8 cellular contexts compared by ENCODE assay signal in the genomic region with DNA sequence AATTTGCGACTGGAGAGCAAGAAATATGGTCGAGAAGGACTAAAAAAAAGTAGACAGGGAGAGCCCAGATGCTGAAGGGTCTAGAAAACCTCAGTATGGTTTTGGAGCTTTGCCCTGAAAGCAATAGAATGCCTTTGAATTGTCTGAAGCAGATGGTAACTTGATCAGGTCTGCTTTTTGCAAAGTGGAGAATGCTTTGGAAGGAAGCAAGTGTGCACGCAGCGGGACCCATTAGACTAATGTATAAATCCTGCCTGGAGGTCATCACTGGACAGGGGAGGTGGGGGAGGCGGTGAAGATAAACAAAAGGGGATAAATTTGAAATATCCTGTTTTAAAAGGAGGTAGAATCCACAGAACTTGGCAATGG. TPM values are rescaled to one million over a fixed set of nuclear protein-coding genes. Genes with fewer than 3 reads are reported as not detected.
DNase-seq lines count a peak whose midpoint lies in the region; ATAC-seq, FAIRE-seq and TF ChIP-seq lines count a peak whose summit lies in the region.

No MANE protein-coding gene starts in this region.

- FAIRE-seq in HepG2 (lab: Jason Lieb, UNC), result no peak

- H2AFZ ChIP-seq in MM.1S (ENCODE audit: low read length), result peak overlapping the region; percentile 82
- peak overlapping the region; percentile 61 for H2AFZ ChIP-seq in HepG2 (ENCODE audit: low read length)

- peaks cover 16% of the 10 kb centered on the region for H3F3A ChIP-seq in MM.1S (ENCODE audit: insufficient read depth, low read length)

- WGBS in HepG2 (ENCODE audit: low lambda C conversion rate), result 14% methylated on average over 5 of the region's 5 CpGs

- peak overlapping the region; percentile 72 for H3K9ac ChIP-seq in MM.1S (ENCODE audit: low read length)
- peak overlapping the region; percentile 74 for H3K9ac ChIP-seq in HepG2 (ENCODE audit: insufficient read depth, low read depth, low read length)

- H3K9me3 ChIP-seq in MM.1S (replicated peaks; ENCODE audit: insufficient read depth, low read length), result no peaks in the 10 kb centered on the region
- H3K9me3 ChIP-seq in ascending aorta, result no peaks in the 10 kb centered on the region
- H3K9me3 ChIP-seq in HepG2 (ENCODE audit: low read length), result no peaks in the 10 kb centered on the region

- no peak for TF ChIP-seq POLR2A in HepG2 (IDR thresholded peaks at IDR 0.05; ENCODE audit: insufficient read depth in 1 of 2, low read depth in 2 of 2, low read length in 2 of 2)

- TF ChIP-seq CTCF in MM.1S (IDR thresholded peaks at IDR 0.05; ENCODE audit: low read length), result no peak
- no peak for TF ChIP-seq CTCF in ascending aorta (IDR thresholded peaks at IDR 0.05)
- no peak for TF ChIP-seq CTCF in HepG2 (CRISPR knock-in tag; IDR thresholded peaks at IDR 0.05)
- no peak for TF ChIP-seq CTCF in type B pancreatic cell (conservative IDR thresholded peaks at IDR 0.05)

- H3K4me3 ChIP-seq in MM.1S (ENCODE audit: low read length), result peak overlapping the region; percentile 75
- peak overlapping the region; percentile 85 to 93 for H3K4me3 ChIP-seq in ascending aorta
- peak overlapping the region; percentile 29 to 69 (median 38) for H3K4me3 ChIP-seq in HepG2 (replicated peaks in 1 of 3; ENCODE audit: insufficient read depth in 1 of 3, low read depth in 2 of 3, low read length in 3 of 3)

- H4K20me1 ChIP-seq in MM.1S (ENCODE audit: insufficient read depth, low read length), result no peaks in the 10 kb centered on the region
- H4K20me1 ChIP-seq in HepG2 (ENCODE audit: insufficient read depth, low read length), result no peaks in the 10 kb centered on the region

- intact Hi-C loops in ascending aorta (cut with DNase I), result loop anchor here (1.0 to 5.0 kb wide), 5 partner anchors 13 to 53 kb away; a partner anchor contains a TSS
- intact Hi-C loops in HepG2 (cut with micrococcal nuclease; ENCODE audit: unreplicated experiment), result loop anchor here (2.0 kb wide), 1 partner anchor 20 kb away; a partner anchor contains a TSS

- in situ Hi-C loops in HepG2 (cut with HindIII; ENCODE audit: extremely low pct_ligation_motif_present, low pct_unique_long_range_greater_than_20kb), result no loop called here

- H3K27ac ChIP-seq in MM.1S (ENCODE audit: low read length), result peak overlapping the region; percentile 12; the same call in 1 of the 2 replicates
- peak overlapping the region; percentile 54 to 74 for H3K27ac ChIP-seq in ascending aorta
- peak overlapping the region; percentile 55 for H3K27ac ChIP-seq in HepG2 (ENCODE audit: extremely low read length, insufficient read depth, low read length)

- no peak for TF ChIP-seq RAD21 in HepG2 (CRISPR knock-in tag; IDR thresholded peaks at IDR 0.05)

- peak overlapping the region; percentile 93 for H3K4me3 Mint-ChIP-seq in type B pancreatic cell

- no peaks in the 10 kb centered on the region for H3K9me2 ChIP-seq in MM.1S (replicated peaks; ENCODE audit: insufficient read depth, low read length)

- TSS peak; percentile 95 for BruUV-seq in HepG2 (replicated peaks; lab: Mats Ljungman, UMichigan)

- DNase-seq in DMS 273 treated with DMSO at 0.1 percent for 48 hours (lab: John Stamatoyannopoulos, UW) (peak; percentile 65), MM.1S (no peak), ascending aorta (ENCODE audit: low spot score in 2 of 2) (no peak), HepG2 (ENCODE audit: low spot score) (no peak), type B pancreatic cell (ENCODE audit: extremely low spot score, unreplicated experiment) (no peak), NCI-H226 (no peak), epidermal melanocyte (ENCODE audit: insufficient read length, low spot score) (no peak), NOMO-1 treated with DMSO at 0.1 percent for 48 hours (lab: John Stamatoyannopoulos, UW; ENCODE audit: unreplicated experiment) (no peak)

- ATAC-seq in HepG2, result peak; percentile 11; the same call in 2 of the 3 replicates

- TF ChIP-seq EP300 in HepG2 (IDR thresholded peaks at IDR 0.05; ENCODE audit: low read depth in 2 of 2, low read length in 2 of 2), result no peak
- no peak for TF ChIP-seq EP300 in HepG2 (CRISPR knock-in tag; IDR thresholded peaks at IDR 0.05; ENCODE audit: borderline replicate concordance)

- no peaks in the 10 kb centered on the region for H3K27me3 ChIP-seq in MM.1S (replicated peaks; ENCODE audit: insufficient read depth, low read length)
- no peaks in the 10 kb centered on the region for H3K27me3 ChIP-seq in ascending aorta
- no peaks in the 10 kb centered on the region; a peak in 1 of 5 replicates for H3K27me3 ChIP-seq in HepG2 (ENCODE audit: control insufficient read depth in 1 of 2, insufficient read depth in 2 of 2, low read length in 2 of 2)

- H3K36me3 ChIP-seq in MM.1S (replicated peaks; ENCODE audit: insufficient read depth, low read length), result peaks cover 5% of the 10 kb centered on the region; the same call in 1 of the 2 replicates
- H3K36me3 ChIP-seq in ascending aorta, result peaks cover 7 to 13% of the 10 kb centered on the region in 2 donors
- peaks cover 4 to 6% of the 10 kb centered on the region in 2 experiments; a peak in 3 of 5 replicates for H3K36me3 ChIP-seq in HepG2 (replicated peaks in 1 of 2; ENCODE audit: control insufficient read depth in 1 of 2, insufficient read depth in 2 of 2, low read length in 2 of 2)

- CTCF ChIA-PET in HepG2 (lab: Yijun Ruan, JAX; ENCODE audit: low intra/inter-chr PET ratio, low total read pairs), result no interaction called here

- H3K4me1 Mint-ChIP-seq in type B pancreatic cell (ENCODE audit: unreplicated experiment), result peaks cover 18% of the 10 kb centered on the region

- H3K27ac Mint-ChIP-seq in type B pancreatic cell, result peak overlapping the region; percentile 89

- POLR2A ChIA-PET in HepG2 (lab: Yijun Ruan, JAX), result interaction anchor here (1.2 to 3.3 kb wide), 10 partner anchors 11 to 102 kb away, joined by 3 to 75 read pairs (median 12); a partner anchor contains a TSS

- H3K36me3 Mint-ChIP-seq in type B pancreatic cell, result peaks cover 4% of the 10 kb centered on the region

- H3K4me2 ChIP-seq in MM.1S (ENCODE audit: low read depth, low read length), result peak overlapping the region; percentile 96
- peak overlapping the region; percentile 83 for H3K4me2 ChIP-seq in HepG2 (ENCODE audit: low read depth, low read length)

- H3K4me1 ChIP-seq in MM.1S (ENCODE audit: low read length) (peaks cover 11% of the 10 kb centered on the region; the same call in 1 of the 2 replicates), ascending aorta (peaks cover 6 to 13% of the 10 kb centered on the region in 2 donors), HepG2 (ENCODE audit: insufficient read depth, low read length) (peaks cover 30% of the 10 kb centered on the region)

- peaks cover 34% of the 10 kb centered on the region for H3K79me2 ChIP-seq in MM.1S (ENCODE audit: low read length)
- H3K79me2 ChIP-seq in HepG2 (ENCODE audit: insufficient read depth, low read length), result peaks cover 17% of the 10 kb centered on the region

- H3K9me3 Mint-ChIP-seq in type B pancreatic cell, result no peaks in the 10 kb centered on the region

- H3K27me3 Mint-ChIP-seq in type B pancreatic cell, result no peaks in the 10 kb centered on the region

RNA-seq across cellular contexts. Expression of a gene that starts 0.8 kb away (rescaled TPM):
- total RNA-seq in ascending aorta (36.5 TPM), HepG2 (2016; rRNA removed; fragmentation: Illumina TruSeq; extraction: Trizol) (13.3 and 15.1 TPM in 2 replicates), type B pancreatic cell (ENCODE audit: low replicate concordance) (31.6 and 33.0 TPM in 2 replicates)
- total RNA-seq in HepG2 (2016; cell fraction: cytosol; rRNA removed; fragmentation: Illumina TruSeq; extraction: Trizol; ENCODE audit: low read depth), result 19.3 and 21.2 TPM in 2 replicates
- total RNA-seq in HepG2 (2016; cell fraction: insoluble cytoplasmic fraction; rRNA removed; fragmentation: Illumina TruSeq; extraction: Trizol), result 13.0 and 15.1 TPM in 2 replicates
- 11.9 and 13.6 TPM in 2 replicates for total RNA-seq in HepG2 (2016; cell fraction: membrane; rRNA removed; fragmentation: Illumina TruSeq; extraction: Trizol)
- total RNA-seq in HepG2 (2016; cell fraction: nucleus; rRNA removed; fragmentation: Illumina TruSeq; extraction: Trizol), result 14.0 and 18.0 TPM in 2 replicates
- 21.4 and 27.5 TPM in 2 replicates for polyA plus RNA-seq in HepG2 (2011; rRNA removed)
- polyA plus RNA-seq in HepG2 (2011; cell fraction: cytosol; rRNA removed), result 15.9 and 17.5 TPM in 2 replicates
- 47.6 and 50.8 TPM in 2 replicates for polyA plus RNA-seq in HepG2 (2011; cell fraction: nucleus; rRNA removed)
- 8.2 and 13.4 TPM in 2 replicates for polyA plus RNA-seq in HepG2 (2012)
- 2.5 and 2.6 TPM in 2 replicates for polyA plus RNA-seq in HepG2 (2016; cell fraction: cytosol; fragmentation: Illumina TruSeq; extraction: Trizol; ENCODE audit: low read depth)
- polyA plus RNA-seq in HepG2 (2016; cell fraction: insoluble cytoplasmic fraction; fragmentation: Illumina TruSeq; extraction: Trizol; ENCODE audit: low read depth), result 14.5 and 17.5 TPM in 2 replicates
- polyA plus RNA-seq in HepG2 (2016; cell fraction: membrane; fragmentation: Illumina TruSeq; extraction: Trizol; ENCODE audit: low read depth), result 4.6 and 5.7 TPM in 2 replicates
- 29.7 and 32.0 TPM in 2 replicates for polyA plus RNA-seq in HepG2 (2016; cell fraction: nucleus; fragmentation: Illumina TruSeq; extraction: Trizol; ENCODE audit: insufficient read depth, low read depth)
- 40.6 and 44.8 TPM in 2 replicates for polyA minus RNA-seq in HepG2 (2011; rRNA and poly(A)+ RNA removed; ENCODE audit: low replicate concordance)
- polyA minus RNA-seq in HepG2 (2011; cell fraction: cytosol; rRNA and poly(A)+ RNA removed), result 12.8 and 13.3 TPM in 2 replicates
- polyA minus RNA-seq in HepG2 (2011; cell fraction: nucleus; rRNA and poly(A)+ RNA removed), result 32.8 and 34.8 TPM in 2 replicates

RNA-seq across cellular contexts. Expression of a gene that starts 13.5 kb away (rescaled TPM):
- total RNA-seq in ascending aorta (16.7 TPM), HepG2 (2016; rRNA removed; fragmentation: Illumina TruSeq; extraction: Trizol) (1.2 and 3.7 TPM in 2 replicates), type B pancreatic cell (ENCODE audit: low replicate concordance) (10.7 and 13.5 TPM in 2 replicates)
- 0.79 and 1.4 TPM in 2 replicates for total RNA-seq in HepG2 (2016; cell fraction: cytosol; rRNA removed; fragmentation: Illumina TruSeq; extraction: Trizol; ENCODE audit: low read depth)
- 1.5 and 3.1 TPM in 2 replicates for total RNA-seq in HepG2 (2016; cell fraction: insoluble cytoplasmic fraction; rRNA removed; fragmentation: Illumina TruSeq; extraction: Trizol)
- total RNA-seq in HepG2 (2016; cell fraction: membrane; rRNA removed; fragmentation: Illumina TruSeq; extraction: Trizol), result 1.6 and 1.9 TPM in 2 replicates
- total RNA-seq in HepG2 (2016; cell fraction: nucleus; rRNA removed; fragmentation: Illumina TruSeq; extraction: Trizol), result 5.6 and 5.7 TPM in 2 replicates
- polyA plus RNA-seq in HepG2 (2011; rRNA removed), result 5.5 and 6.0 TPM in 2 replicates
- polyA plus RNA-seq in HepG2 (2011; cell fraction: cytosol; rRNA removed), result 3.1 and 3.8 TPM in 2 replicates
- polyA plus RNA-seq in HepG2 (2011; cell fraction: nucleus; rRNA removed), result 19.5 and 20.9 TPM in 2 replicates
- 3.6 and 6.9 TPM in 2 replicates for polyA plus RNA-seq in HepG2 (2012)
- polyA plus RNA-seq in HepG2 (2016; cell fraction: cytosol; fragmentation: Illumina TruSeq; extraction: Trizol; ENCODE audit: low read depth), result 0.15 and 0.31 TPM in 2 replicates
- 1.6 and 2.4 TPM in 2 replicates for polyA plus RNA-seq in HepG2 (2016; cell fraction: insoluble cytoplasmic fraction; fragmentation: Illumina TruSeq; extraction: Trizol; ENCODE audit: low read depth)
- 1.5 TPM in 2 replicates for polyA plus RNA-seq in HepG2 (2016; cell fraction: membrane; fragmentation: Illumina TruSeq; extraction: Trizol; ENCODE audit: low read depth)
- polyA plus RNA-seq in HepG2 (2016; cell fraction: nucleus; fragmentation: Illumina TruSeq; extraction: Trizol; ENCODE audit: insufficient read depth, low read depth), result 13.0 and 14.1 TPM in 2 replicates
- polyA minus RNA-seq in HepG2 (2011; rRNA and poly(A)+ RNA removed; ENCODE audit: low replicate concordance), result 12.9 and 18.4 TPM in 2 replicates
- 2.0 and 5.5 TPM in 2 replicates for polyA minus RNA-seq in HepG2 (2011; cell fraction: cytosol; rRNA and poly(A)+ RNA removed)
- polyA minus RNA-seq in HepG2 (2011; cell fraction: nucleus; rRNA and poly(A)+ RNA removed), result 10.0 and 17.3 TPM in 2 replicates

RNA-seq across cellular contexts. Expression of a gene that starts 19.0 kb away (rescaled TPM):
- total RNA-seq in ascending aorta (61.9 TPM), HepG2 (2016; rRNA removed; fragmentation: Illumina TruSeq; extraction: Trizol) (15.1 and 37.6 TPM in 2 replicates), type B pancreatic cell (ENCODE audit: low replicate concordance) (46.4 and 62.1 TPM in 2 replicates)
- total RNA-seq in HepG2 (2016; cell fraction: cytosol; rRNA removed; fragmentation: Illumina TruSeq; extraction: Trizol; ENCODE audit: low read depth), result 9.0 and 10.4 TPM in 2 replicates
- 13.6 and 37.2 TPM in 2 replicates for total RNA-seq in HepG2 (2016; cell fraction: insoluble cytoplasmic fraction; rRNA removed; fragmentation: Illumina TruSeq; extraction: Trizol)
- 11.6 and 12.3 TPM in 2 replicates for total RNA-seq in HepG2 (2016; cell fraction: membrane; rRNA removed; fragmentation: Illumina TruSeq; extraction: Trizol)
- total RNA-seq in HepG2 (2016; cell fraction: nucleus; rRNA removed; fragmentation: Illumina TruSeq; extraction: Trizol), result 44.3 and 47.6 TPM in 2 replicates
- polyA plus RNA-seq in HepG2 (2011; rRNA removed), result 63.9 and 70.7 TPM in 2 replicates
- polyA plus RNA-seq in HepG2 (2011; cell fraction: cytosol; rRNA removed), result 58.3 and 83.9 TPM in 2 replicates
- polyA plus RNA-seq in HepG2 (2011; cell fraction: nucleus; rRNA removed), result 188 and 198 TPM in 2 replicates
- 29.8 and 34.0 TPM in 2 replicates for polyA plus RNA-seq in HepG2 (2012)
- 7.4 and 9.5 TPM in 2 replicates for polyA plus RNA-seq in HepG2 (2016; cell fraction: cytosol; fragmentation: Illumina TruSeq; extraction: Trizol; ENCODE audit: low read depth)
- 22.6 and 25.1 TPM in 2 replicates for polyA plus RNA-seq in HepG2 (2016; cell fraction: insoluble cytoplasmic fraction; fragmentation: Illumina TruSeq; extraction: Trizol; ENCODE audit: low read depth)
- polyA plus RNA-seq in HepG2 (2016; cell fraction: membrane; fragmentation: Illumina TruSeq; extraction: Trizol; ENCODE audit: low read depth), result 11.7 and 14.0 TPM in 2 replicates
- 111 TPM in 2 replicates for polyA plus RNA-seq in HepG2 (2016; cell fraction: nucleus; fragmentation: Illumina TruSeq; extraction: Trizol; ENCODE audit: insufficient read depth, low read depth)
- 144 and 162 TPM in 2 replicates for polyA minus RNA-seq in HepG2 (2011; rRNA and poly(A)+ RNA removed; ENCODE audit: low replicate concordance)
- polyA minus RNA-seq in HepG2 (2011; cell fraction: cytosol; rRNA and poly(A)+ RNA removed), result 27.4 and 33.9 TPM in 2 replicates
- 47.9 and 50.1 TPM in 2 replicates for polyA minus RNA-seq in HepG2 (2011; cell fraction: nucleus; rRNA and poly(A)+ RNA removed)

RNA-seq across cellular contexts. Expression of a gene that starts 28.2 kb away (rescaled TPM):
- total RNA-seq in ascending aorta (not detected), HepG2 (2016; rRNA removed; fragmentation: Illumina TruSeq; extraction: Trizol) (not detected in 2 replicates), type B pancreatic cell (ENCODE audit: low replicate concordance) (1.3 TPM in 1 of 2 replicates, not detected in the other)
- not detected in 2 replicates for total RNA-seq in HepG2 (2016; cell fraction: cytosol; rRNA removed; fragmentation: Illumina TruSeq; extraction: Trizol; ENCODE audit: low read depth)
- not detected in 2 replicates for total RNA-seq in HepG2 (2016; cell fraction: insoluble cytoplasmic fraction; rRNA removed; fragmentation: Illumina TruSeq; extraction: Trizol)
- total RNA-seq in HepG2 (2016; cell fraction: membrane; rRNA removed; fragmentation: Illumina TruSeq; extraction: Trizol), result not detected in 2 replicates
- not detected in 2 replicates for total RNA-seq in HepG2 (2016; cell fraction: nucleus; rRNA removed; fragmentation: Illumina TruSeq; extraction: Trizol)
- polyA plus RNA-seq in HepG2 (2011; rRNA removed), result not detected in 2 replicates
- not detected in 2 replicates for polyA plus RNA-seq in HepG2 (2011; cell fraction: cytosol; rRNA removed)
- polyA plus RNA-seq in HepG2 (2011; cell fraction: nucleus; rRNA removed), result 0.05 TPM in 1 of 2 replicates, not detected in the other
- not detected in 2 replicates for polyA plus RNA-seq in HepG2 (2012)
- polyA plus RNA-seq in HepG2 (2016; cell fraction: cytosol; fragmentation: Illumina TruSeq; extraction: Trizol; ENCODE audit: low read depth), result not detected in 2 replicates
- not detected in 2 replicates for polyA plus RNA-seq in HepG2 (2016; cell fraction: insoluble cytoplasmic fraction; fragmentation: Illumina TruSeq; extraction: Trizol; ENCODE audit: low read depth)
- polyA plus RNA-seq in HepG2 (2016; cell fraction: membrane; fragmentation: Illumina TruSeq; extraction: Trizol; ENCODE audit: low read depth), result not detected in 2 replicates
- polyA plus RNA-seq in HepG2 (2016; cell fraction: nucleus; fragmentation: Illumina TruSeq; extraction: Trizol; ENCODE audit: insufficient read depth, low read depth), result not detected in 2 replicates
- 0.52 TPM in 1 of 2 replicates, not detected in the other for polyA minus RNA-seq in HepG2 (2011; rRNA and poly(A)+ RNA removed; ENCODE audit: low replicate concordance)
- polyA minus RNA-seq in HepG2 (2011; cell fraction: cytosol; rRNA and poly(A)+ RNA removed), result not detected in 2 replicates
- polyA minus RNA-seq in HepG2 (2011; cell fraction: nucleus; rRNA and poly(A)+ RNA removed), result not detected in 2 replicates

RNA-seq across cellular contexts. Expression of a gene that starts 35.9 kb away (rescaled TPM):
- total RNA-seq in ascending aorta (82.8 TPM), HepG2 (2016; rRNA removed; fragmentation: Illumina TruSeq; extraction: Trizol) (9.4 and 14.0 TPM in 2 replicates), type B pancreatic cell (ENCODE audit: low replicate concordance) (25.3 and 38.2 TPM in 2 replicates)
- total RNA-seq in HepG2 (2016; cell fraction: cytosol; rRNA removed; fragmentation: Illumina TruSeq; extraction: Trizol; ENCODE audit: low read depth), result 11.3 and 12.0 TPM in 2 replicates
- total RNA-seq in HepG2 (2016; cell fraction: insoluble cytoplasmic fraction; rRNA removed; fragmentation: Illumina TruSeq; extraction: Trizol), result 10.3 and 11.8 TPM in 2 replicates
- 17.7 and 22.9 TPM in 2 replicates for total RNA-seq in HepG2 (2016; cell fraction: membrane; rRNA removed; fragmentation: Illumina TruSeq; extraction: Trizol)
- total RNA-seq in HepG2 (2016; cell fraction: nucleus; rRNA removed; fragmentation: Illumina TruSeq; extraction: Trizol), result 19.9 and 22.9 TPM in 2 replicates
- polyA plus RNA-seq in HepG2 (2011; rRNA removed), result 46.8 and 46.9 TPM in 2 replicates
- polyA plus RNA-seq in HepG2 (2011; cell fraction: cytosol; rRNA removed), result 36.8 and 52.6 TPM in 2 replicates
- polyA plus RNA-seq in HepG2 (2011; cell fraction: nucleus; rRNA removed), result 114 and 141 TPM in 2 replicates
- 25.3 and 27.5 TPM in 2 replicates for polyA plus RNA-seq in HepG2 (2012)
- 41.8 and 50.4 TPM in 2 replicates for polyA plus RNA-seq in HepG2 (2016; cell fraction: cytosol; fragmentation: Illumina TruSeq; extraction: Trizol; ENCODE audit: low read depth)
- 59.7 and 64.5 TPM in 2 replicates for polyA plus RNA-seq in HepG2 (2016; cell fraction: insoluble cytoplasmic fraction; fragmentation: Illumina TruSeq; extraction: Trizol; ENCODE audit: low read depth)
- polyA plus RNA-seq in HepG2 (2016; cell fraction: membrane; fragmentation: Illumina TruSeq; extraction: Trizol; ENCODE audit: low read depth), result 48.2 and 57.5 TPM in 2 replicates
- 85.4 and 92.8 TPM in 2 replicates for polyA plus RNA-seq in HepG2 (2016; cell fraction: nucleus; fragmentation: Illumina TruSeq; extraction: Trizol; ENCODE audit: insufficient read depth, low read depth)
- 40.3 and 66.3 TPM in 2 replicates for polyA minus RNA-seq in HepG2 (2011; rRNA and poly(A)+ RNA removed; ENCODE audit: low replicate concordance)
- polyA minus RNA-seq in HepG2 (2011; cell fraction: cytosol; rRNA and poly(A)+ RNA removed), result 14.4 and 18.5 TPM in 2 replicates
- 22.6 and 26.1 TPM in 2 replicates for polyA minus RNA-seq in HepG2 (2011; cell fraction: nucleus; rRNA and poly(A)+ RNA removed)

Comparison
In these comparisons a context has a peak if more than half of its experiments do, and no peak if none do; other contexts are left out.
1. H3K27ac ChIP-seq: peak in every context shown above with its lines; median percentile 64 in ascending aorta; 55 in HepG2; 12 in MM.1S.
2. H3K4me3 ChIP-seq: peak in every context shown above with its lines; median percentile 89 in ascending aorta; 75 in MM.1S; 38 in HepG2.